In genomic region chr9:107750741-107751521, GRCh38 we compare ENCODE assay signal across 8 cellular contexts.
DNase-seq lines count a peak whose midpoint lies in the region; ATAC-seq and TF ChIP-seq lines count a peak whose summit lies in the region.

No MANE protein-coding gene starts in this region.

- H3K27me3 Mint-ChIP-seq in naive thymus-derived CD4-positive, alpha-beta T cell = no peaks in the 10 kb centered on the region
- H3K27me3 Mint-ChIP-seq in endothelial cell (ENCODE audit: unreplicated experiment) = peaks cover 3% of the 10 kb centered on the region

- H3K27me3 ChIP-seq in naive thymus-derived CD4-positive, alpha-beta T cell (ENCODE audit: control insufficient read depth in 2 of 2, insufficient read depth in 2 of 2, low read length in 2 of 2) = no peaks in the 10 kb centered on the region

- intact Hi-C loops in naive thymus-derived CD4-positive, alpha-beta T cell (cut with micrococcal nuclease) = no loop called here

- TF ChIP-seq CTCF in endothelial cell (IDR thresholded peaks at IDR 0.05; ENCODE audit: unreplicated experiment) = no peak

- H3K4me3 ChIP-seq in naive thymus-derived CD4-positive, alpha-beta T cell (ENCODE audit: low read length) = no peak overlapping the region

- CTCF ChIA-PET in naive thymus-derived CD4-positive, alpha-beta T cell (lab: Charles Lee) = no interaction called here

- no peak overlapping the region for H3K27ac Mint-ChIP-seq in naive thymus-derived CD4-positive, alpha-beta T cell
- H3K27ac Mint-ChIP-seq in endothelial cell (ENCODE audit: unreplicated experiment) = no peak overlapping the region

- DNase-seq in COLO829 (ENCODE audit: low spot score) (peak; percentile 79), NOMO-1 treated with DMSO at 0.1 percent for 48 hours (lab: John Stamatoyannopoulos, UW; ENCODE audit: unreplicated experiment) (peak; percentile 90), epithelial cell of prostate (ENCODE audit: low read depth, low spot score) (peak; percentile 70), endothelial cell (ENCODE audit: low spot score) (no peak), NCI-H1417 treated with DMSO at 0.1 percent for 48 hours (lab: John Stamatoyannopoulos, UW) (no peak)
- no peak for DNase-seq in naive thymus-derived CD4-positive, alpha-beta T cell

- no peaks in the 10 kb centered on the region for H3K4me1 ChIP-seq in naive thymus-derived CD4-positive, alpha-beta T cell (ENCODE audit: control insufficient read depth in 2 of 2, insufficient read depth in 2 of 2, low read length in 2 of 2)

- peak; percentile 62 for ATAC-seq in naive thymus-derived CD4-positive, alpha-beta T cell
- ATAC-seq in HG02678 (IDR thresholded peaks at IDR 0.05; ENCODE audit: unreplicated experiment) = no peak
- ATAC-seq in GM19455 (IDR thresholded peaks at IDR 0.05; ENCODE audit: unreplicated experiment) = no peak

- H3K9me3 Mint-ChIP-seq in naive thymus-derived CD4-positive, alpha-beta T cell = peaks cover 0 to 9% (median 0%) of the 10 kb centered on the region in 11 donors
- no peaks in the 10 kb centered on the region for H3K9me3 Mint-ChIP-seq in endothelial cell (ENCODE audit: unreplicated experiment)

- H3K4me1 Mint-ChIP-seq in naive thymus-derived CD4-positive, alpha-beta T cell = no peaks in the 10 kb centered on the region
- H3K4me1 Mint-ChIP-seq in endothelial cell (ENCODE audit: unreplicated experiment) = peaks cover 7% of the 10 kb centered on the region

- H3K27ac ChIP-seq in epithelial cell of prostate = peak overlapping the region; percentile 96
- no peak overlapping the region for H3K27ac ChIP-seq in naive thymus-derived CD4-positive, alpha-beta T cell (ENCODE audit: low read depth, low read length)

- H3K36me3 ChIP-seq in naive thymus-derived CD4-positive, alpha-beta T cell (ENCODE audit: control insufficient read depth in 2 of 3, insufficient read depth in 3 of 3, low read length in 3 of 3) = no peaks in the 10 kb centered on the region

- no peak overlapping the region for H3K4me3 Mint-ChIP-seq in naive thymus-derived CD4-positive, alpha-beta T cell
- H3K4me3 Mint-ChIP-seq in endothelial cell (ENCODE audit: unreplicated experiment) = no peak overlapping the region

- no peaks in the 10 kb centered on the region for H3K36me3 Mint-ChIP-seq in naive thymus-derived CD4-positive, alpha-beta T cell
- H3K36me3 Mint-ChIP-seq in endothelial cell (ENCODE audit: low read depth, unreplicated experiment) = no peaks in the 10 kb centered on the region

- no peaks in the 10 kb centered on the region for H3K9me3 ChIP-seq in naive thymus-derived CD4-positive, alpha-beta T cell (ENCODE audit: control insufficient read depth in 2 of 3, low read length in 3 of 3)

- POLR2A ChIA-PET in naive thymus-derived CD4-positive, alpha-beta T cell (lab: Charles Lee) = no interaction called here

Comparison
In these comparisons a context has a peak if more than half of its experiments do, and no peak if none do; other contexts are left out.
1. DNase-seq: peak in COLO829 (single experiment), NOMO-1 treated with DMSO at 0.1 percent for 48 hours (single experiment) and epithelial cell of prostate (single experiment); none in naive thymus-derived CD4-positive, alpha-beta T cell (0 of 9), endothelial cell (single experiment) and NCI-H1417 treated with DMSO at 0.1 percent for 48 hours (single experiment).